Comparison of ENCODE assay signal across 13 cellular contexts in genomic region chr17:61393904-61394629, GRCh38. TPM values are rescaled to one million over a fixed set of nuclear protein-coding genes. Genes with fewer than 3 reads are reported as not detected.
DNase-seq lines count a peak whose midpoint lies in the region; ATAC-seq, FAIRE-seq and TF ChIP-seq lines count a peak whose summit lies in the region.
"Had no signal": no experiment of that assay in that cellular context is flagged by ENCODE, and none has a peak within 500 bp of the region (broad histone marks: within the 10 kb centered on the region; RNA-seq: fewer than 3 reads in every experiment).

No MANE protein-coding gene starts in this region.

- H3K27me3 Mint-ChIP-seq in astrocyte (ENCODE audit: low read depth, unreplicated experiment): peaks cover 64% of the 10 kb centered on the region
- H3K27me3 Mint-ChIP-seq in effector memory CD8-positive, alpha-beta T cell: peaks cover 23 to 33% of the 10 kb centered on the region in 2 donors

- H4K8ac ChIP-seq in mesendoderm (ENCODE audit: low read depth, low read length): no peak overlapping the region

- H3K79me2 ChIP-seq in astrocyte (ENCODE audit: insufficient read depth, low read length) (peaks cover 13% of the 10 kb centered on the region), mesendoderm (ENCODE audit: control insufficient read depth, insufficient read depth, low read length) (no peaks in the 10 kb centered on the region)

- DNase-seq in HTR-8/SVneo (ENCODE audit: insufficient read length, low spot score): no peak
- DNase-seq in astrocyte (ENCODE audit: low read depth): peak; percentile 29
- peak; percentile 82 for DNase-seq in mesendoderm
- no peak for DNase-seq in effector memory CD8-positive, alpha-beta T cell
- DNase-seq in amniotic stem cell (lab: John Stamatoyannopoulos, UW): no peak
- no peak for DNase-seq in DMS114 treated with DMSO at 0.1 percent for 48 hours (lab: John Stamatoyannopoulos, UW; ENCODE audit: unreplicated experiment)
- DNase-seq: NCI-H1105 treated with DMSO at 0.1 percent for 48 hours had no signal

- H3K36me3 Mint-ChIP-seq in astrocyte (ENCODE audit: low read depth, unreplicated experiment): peaks cover 4% of the 10 kb centered on the region
- H3K36me3 Mint-ChIP-seq in effector memory CD8-positive, alpha-beta T cell (ENCODE audit: insufficient read depth): peaks cover 18% of the 10 kb centered on the region

- H3K4me2 ChIP-seq in astrocyte (ENCODE audit: low read length) (no peak overlapping the region), mesendoderm (ENCODE audit: low read length) (no peak overlapping the region)

- H4K5ac ChIP-seq in mesendoderm (ENCODE audit: low read length): no peak overlapping the region

- H3K36me3 ChIP-seq in astrocyte (ENCODE audit: insufficient read depth, low read length) (no peaks in the 10 kb centered on the region), mesendoderm (ENCODE audit: control insufficient read depth, insufficient read depth, low read length) (no peaks in the 10 kb centered on the region)
- H3K36me3 ChIP-seq: thoracic aorta had no signal

- no peak overlapping the region for H3K18ac ChIP-seq in mesendoderm (ENCODE audit: low read length)

- no peak overlapping the region for H3K27ac Mint-ChIP-seq in astrocyte (ENCODE audit: unreplicated experiment)
- H3K27ac Mint-ChIP-seq in effector memory CD8-positive, alpha-beta T cell: no peak overlapping the region
- H3K27ac Mint-ChIP-seq: dendritic cell treated with granulocyte-macrophage colony-stimulating factor and Interleukin-4, amounts not matched to agents 40 ng/mL and 50 ng/mL, for 4 days; memory B cell had no signal

- H2AFZ ChIP-seq in astrocyte (ENCODE audit: low read depth, low read length): no peak overlapping the region

- H3K4ac ChIP-seq in mesendoderm (ENCODE audit: low read depth, low read length): no peak overlapping the region

- no peak overlapping the region for H3K23ac ChIP-seq in mesendoderm (ENCODE audit: low read length)

- peaks cover 30% of the 10 kb centered on the region for H3K9me3 Mint-ChIP-seq in astrocyte (ENCODE audit: unreplicated experiment)
- no peaks in the 10 kb centered on the region for H3K9me3 Mint-ChIP-seq in effector memory CD8-positive, alpha-beta T cell
- H3K9me3 Mint-ChIP-seq: dendritic cell treated with granulocyte-macrophage colony-stimulating factor and Interleukin-4, amounts not matched to agents 40 ng/mL and 50 ng/mL, for 4 days; memory B cell had no signal

- H2BK120ac ChIP-seq in mesendoderm (ENCODE audit: low read depth, low read length): no peak overlapping the region

- H3K27me3 ChIP-seq in astrocyte (ENCODE audit: insufficient read depth, low read length) (peaks cover 23% of the 10 kb centered on the region), mesendoderm (ENCODE audit: insufficient read depth, low read length, poor library complexity) (peaks cover 29% of the 10 kb centered on the region)

- H3K9ac ChIP-seq in astrocyte (ENCODE audit: low read length) (no peak overlapping the region), mesendoderm (ENCODE audit: low read length) (no peak overlapping the region)

- no peak overlapping the region for H3K27ac ChIP-seq in 22Rv1
- H3K27ac ChIP-seq in astrocyte (ENCODE audit: low read depth, low read length): no peak overlapping the region
- H3K27ac ChIP-seq in mesendoderm (ENCODE audit: low read depth, low read length): no peak overlapping the region

- no peak overlapping the region for H2AK5ac ChIP-seq in mesendoderm (ENCODE audit: low read length)

- no peaks in the 10 kb centered on the region for H4K20me1 ChIP-seq in astrocyte (ENCODE audit: insufficient read depth, low read length)

- no CpG with 5 or more reads among the region's 7 CpGs for WGBS in mesendoderm (ENCODE audit: extremely low coverage, insufficient coverage, low lambda C conversion rate)

- H3K4me3 Mint-ChIP-seq in astrocyte (ENCODE audit: unreplicated experiment): no peak overlapping the region
- no peak overlapping the region for H3K4me3 Mint-ChIP-seq in effector memory CD8-positive, alpha-beta T cell
- H3K4me3 Mint-ChIP-seq: dendritic cell treated with granulocyte-macrophage colony-stimulating factor and Interleukin-4, amounts not matched to agents 40 ng/mL and 50 ng/mL, for 4 days; memory B cell had no signal

- no peak overlapping the region for H2BK15ac ChIP-seq in mesendoderm (replicated peaks; ENCODE audit: low read depth)

- ATAC-seq in effector memory CD8-positive, alpha-beta T cell (replicated peaks): no peak
- no peak for ATAC-seq in HG03442 (IDR thresholded peaks at IDR 0.05; ENCODE audit: unreplicated experiment)

- TF ChIP-seq CTCF in 22Rv1 (IDR thresholded peaks at IDR 0.05) (peak; percentile 28), astrocyte (IDR thresholded peaks at IDR 0.05; ENCODE audit: insufficient read depth, low read depth, low read length) (no peak)

- FAIRE-seq in HTR-8/SVneo (lab: Jason Lieb, UNC): peak; percentile 42
- no peak for FAIRE-seq in astrocyte (lab: Jason Lieb, UNC)

- peaks cover 4% of the 10 kb centered on the region for H3K4me1 Mint-ChIP-seq in astrocyte (ENCODE audit: low read depth, unreplicated experiment)
- H3K4me1 Mint-ChIP-seq in effector memory CD8-positive, alpha-beta T cell (ENCODE audit: low read depth in 2 of 2): peaks cover 17 to 18% of the 10 kb centered on the region in 2 donors

- H3K79me1 ChIP-seq in mesendoderm (ENCODE audit: low read length): no peaks in the 10 kb centered on the region

- H3K4me1 ChIP-seq in astrocyte (ENCODE audit: insufficient read depth, low read length) (peaks cover 14% of the 10 kb centered on the region), mesendoderm (ENCODE audit: control insufficient read depth, low read depth, low read length) (peaks cover 6% of the 10 kb centered on the region)

- H3K4me3 ChIP-seq in astrocyte (ENCODE audit: insufficient read depth, low read depth, low read length) (no peak overlapping the region), mesendoderm (ENCODE audit: low read length) (no peak overlapping the region)
- H3K4me3 ChIP-seq: thoracic aorta had no signal

- no peak overlapping the region for H2BK5ac ChIP-seq in mesendoderm (ENCODE audit: low read length)

- no peaks in the 10 kb centered on the region for H3K9me3 ChIP-seq in astrocyte (ENCODE audit: insufficient read depth, low read depth, low read length)
- H3K9me3 ChIP-seq: thoracic aorta had no signal

- no peak overlapping the region for H3K56ac ChIP-seq in mesendoderm (ENCODE audit: low read length)

RNA-seq across cellular contexts. Expression of gene TBX2, which starts 5.6 kb away (rescaled TPM):
- 0.50 and 0.53 TPM in 2 replicates for total RNA-seq in astrocyte
- polyA plus RNA-seq in mesendoderm (2013, experiment 1 of 2): 0.01 TPM
- polyA plus RNA-seq in mesendoderm (2013, experiment 2 of 2): 0.01 TPM

RNA-seq across cellular contexts. Expression of gene TBX4, which starts 58.2 kb away (rescaled TPM):
- 0.14 TPM in 1 of 2 replicates, not detected in the other for total RNA-seq in astrocyte
- 0.06 TPM for polyA plus RNA-seq in mesendoderm (2013, experiment 1 of 2)
- 0.13 TPM for polyA plus RNA-seq in mesendoderm (2013, experiment 2 of 2)
- total RNA-seq: glomerular endothelial cell, thoracic aorta had no signal

Comparison
In these comparisons a context has a peak if more than half of its experiments do, and no peak if none do; other contexts are left out.
1. DNase-seq: peak in astrocyte (single experiment) and mesendoderm (single experiment); none in HTR-8/SVneo (single experiment), effector memory CD8-positive, alpha-beta T cell (0 of 3), amniotic stem cell (single experiment) and DMS114 treated with DMSO at 0.1 percent for 48 hours (single experiment).